Comparison of ENCODE assay signal across 7 cellular contexts in genomic region chr5:141359790-141360426, GRCh38. TPM values are rescaled to one million over a fixed set of nuclear protein-coding genes. Genes with fewer than 3 reads are reported as not detected.
DNase-seq lines count a peak whose midpoint lies in the region; ATAC-seq and TF ChIP-seq lines count a peak whose summit lies in the region.

Gene PCDHGB2 (plus strand): TSS chr5:141359994. CDS start chr5:141360136, 142 bp downstream.

- CTCF ChIA-PET in RWPE1 (lab: Yijun Ruan, JAX), result interaction anchor here (0.6 to 2.7 kb wide), 12 partner anchors 10 to 259 kb away, joined by 3 to 16 read pairs (median 4); partner anchors contain the start of genes DIAPH1, PCDHGA1, PCDHGA10 and PCDHGB1

- no peaks in the 10 kb centered on the region for H3K79me2 ChIP-seq in trophoblast cell (ENCODE audit: control insufficient read depth, insufficient read depth, low read length, poor library complexity)

- no peak within 1 kb of the TSS for H3K9ac ChIP-seq in trophoblast cell (ENCODE audit: low read length)

- no peak within 1 kb of the TSS for H3K18ac ChIP-seq in trophoblast cell (ENCODE audit: low read length)

- no peak within 1 kb of the TSS for H4K8ac ChIP-seq in trophoblast cell (ENCODE audit: low read depth, low read length)

- peak; percentile 69 for DNase-seq in GM10266 (ENCODE audit: extremely low spot score)
- DNase-seq in RWPE1 (ENCODE audit: low spot score), result peak; percentile 41
- DNase-seq in pons (ENCODE audit: low spot score), result peak; percentile 30
- DNase-seq in trophoblast cell, result no peak

- ATAC-seq in HG02759 (IDR thresholded peaks at IDR 0.05; ENCODE audit: unreplicated experiment) (peak; percentile 78), GM21367 (IDR thresholded peaks at IDR 0.05; ENCODE audit: unreplicated experiment) (no peak)

- 19 to 21% methylated on average over 24 of the region's 24 CpGs for WGBS in esophagus, 2 donors
- WGBS in trophoblast cell (ENCODE audit: extremely low coverage, insufficient coverage, insufficient read length), result no CpG with 5 or more reads among the region's 24 CpGs

- no peak within 1 kb of the TSS for H2BK5ac ChIP-seq in trophoblast cell (ENCODE audit: low read depth, low read length, poor library complexity)

- peaks cover 0 to 5% of the 10 kb centered on the region in 2 donors for H3K27me3 ChIP-seq in esophagus (ENCODE audit: control insufficient read depth in 1 of 2, insufficient read depth in 2 of 2, low read length in 2 of 2)
- H3K27me3 ChIP-seq in trophoblast cell (ENCODE audit: insufficient read depth, low read length), result no peaks in the 10 kb centered on the region

- H4K91ac ChIP-seq in trophoblast cell (ENCODE audit: low read depth, low read length), result no peak within 1 kb of the TSS

- H3K27ac ChIP-seq in RWPE1 (peak within 1 kb of the TSS; percentile 61), esophagus (ENCODE audit: low read depth in 2 of 2, low read length in 1 of 2) (no peak within 1 kb of the TSS), trophoblast cell (ENCODE audit: low read depth, low read length) (no peak within 1 kb of the TSS)

- no peak within 1 kb of the TSS for H2BK120ac ChIP-seq in trophoblast cell (ENCODE audit: insufficient read depth, low read length, poor library complexity)

- H3K23ac ChIP-seq in trophoblast cell (ENCODE audit: low read length), result no peak within 1 kb of the TSS

- no peaks in the 10 kb centered on the region for H3K79me1 ChIP-seq in trophoblast cell (ENCODE audit: low read length)

- peak within 1 kb of the TSS; percentile 18 to 40 for H3K4me3 ChIP-seq in esophagus (ENCODE audit: low read depth in 1 of 2, low read length in 2 of 2)
- no peak within 1 kb of the TSS for H3K4me3 ChIP-seq in trophoblast cell (ENCODE audit: low read depth, low read length)

- POLR2A ChIA-PET in RWPE1 (lab: Yijun Ruan, JAX; ENCODE audit: low non-redundant PET), result no interaction called here

- no peaks in the 10 kb centered on the region for H3K36me3 ChIP-seq in esophagus (ENCODE audit: control insufficient read depth in 2 of 2, insufficient read depth in 2 of 2, low read length in 1 of 2)
- H3K36me3 ChIP-seq in trophoblast cell (ENCODE audit: control insufficient read depth in 1 of 2, insufficient read depth in 2 of 2, low read length in 2 of 2), result no peaks in the 10 kb centered on the region

- H3K9me3 ChIP-seq in esophagus (ENCODE audit: control insufficient read depth in 2 of 2, insufficient read depth in 1 of 2, low read depth in 1 of 2, low read length in 1 of 2) (peaks cover 41 to 59% of the 10 kb centered on the region in 2 donors), trophoblast cell (ENCODE audit: insufficient read depth, low read depth, low read length) (peaks cover 39% of the 10 kb centered on the region)

- no peak within 1 kb of the TSS for H3K4ac ChIP-seq in trophoblast cell (ENCODE audit: low read depth, low read length)

- H3K14ac ChIP-seq in trophoblast cell (ENCODE audit: low read length), result no peak within 1 kb of the TSS

- no peak within 1 kb of the TSS for H3K4me2 ChIP-seq in trophoblast cell (ENCODE audit: low read length)

- H2AFZ ChIP-seq in trophoblast cell (ENCODE audit: insufficient read depth, low read length, poor library complexity), result no peak within 1 kb of the TSS

- no peak within 1 kb of the TSS for H2AK5ac ChIP-seq in trophoblast cell (ENCODE audit: low read length)

- TF ChIP-seq CTCF in GM10266 (IDR thresholded peaks at IDR 0.05; ENCODE audit: control insufficient read depth, insufficient read depth, low read depth, missing control alignments) (peak; percentile 31), RWPE1 (conservative IDR thresholded peaks at IDR 0.05; ENCODE audit: low read depth) (peak; percentile 69)

- no peak within 1 kb of the TSS for H4K12ac ChIP-seq in trophoblast cell (ENCODE audit: low read depth, low read length)

- H2BK12ac ChIP-seq in trophoblast cell (ENCODE audit: low read length), result no peak within 1 kb of the TSS

- H3K4me1 ChIP-seq in esophagus (ENCODE audit: control insufficient read depth in 2 of 2, insufficient read depth in 2 of 2, low read length in 1 of 2), result peaks cover 0 to 4% of the 10 kb centered on the region in 2 donors
- H3K4me1 ChIP-seq in trophoblast cell (ENCODE audit: control insufficient read depth in 1 of 2, insufficient read depth in 2 of 2, low read length in 2 of 2), result no peaks in the 10 kb centered on the region

RNA-seq across cellular contexts. Expression of gene PCDHGB2, which starts in this region (rescaled TPM):
- polyA plus RNA-seq in esophagus, result under 1 TPM; 0.20 to 0.39 TPM
- polyA plus RNA-seq in trophoblast cell (2013), result 1.8 and 1.9 TPM in 2 replicates

Comparison
In these comparisons a context has a peak if more than half of its experiments do, and no peak if none do; other contexts are left out.
1. DNase-seq: peak in GM10266 (single experiment), RWPE1 (single experiment) and pons (single experiment); none in trophoblast cell (0 of 2).